ENCODE assay signal across 16 cellular contexts in the genomic region with DNA sequence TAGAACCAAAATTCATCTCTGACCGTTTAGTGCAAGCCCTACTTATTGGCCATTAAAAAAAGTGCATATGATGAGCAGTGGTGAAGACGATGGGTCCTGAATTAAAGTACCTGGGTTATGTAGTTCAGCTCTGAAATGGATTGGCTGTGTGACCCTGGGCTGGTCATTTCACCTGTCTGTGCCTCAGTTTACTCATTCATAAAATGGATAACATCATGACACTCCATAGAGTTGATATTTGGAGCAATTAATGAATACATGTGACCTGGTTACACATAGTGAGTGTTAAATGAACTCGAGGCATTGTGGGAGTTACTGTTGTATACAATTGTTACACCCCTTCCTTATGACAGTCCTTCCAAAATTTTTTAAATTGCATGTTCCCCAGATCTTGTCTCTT.
"Had no signal": no experiment of that assay in that cellular context is flagged by ENCODE, and none has a peak within 500 bp of the region (broad histone marks: within the 10 kb centered on the region; RNA-seq: fewer than 3 reads in every experiment).

No MANE protein-coding gene starts in this region.

- H3K9me3 Mint-ChIP-seq: activated B cell treated with CpG ODN at 0.5 μM for 24 hours; activated CD4-positive, alpha-beta T cell treated with anti-CD3 and anti-CD28 coated beads, Interleukin-2, amount 10 ng/mL, durations not matched to agents 7 days and 5 days; neural crest cell had no signal

- DNase-seq: activated B cell treated with CpG ODN at 0.5 μM for 24 hours; activated CD4-positive, alpha-beta T cell treated with anti-CD3 and anti-CD28 coated beads, Interleukin-2, amount 10 ng/mL, durations not matched to agents 7 days and 5 days; activated effector memory CD4-positive, alpha-beta T cell treated with Interleukin-2 at 50 U/mL for 16 hours; effector memory CD4-positive, alpha-beta T cell; hypothalamus; left colon; mucosa of descending colon; retina; SHP77 treated with DMSO at 0.1 percent for 48 hours; stimulated activated CD4-positive, alpha-beta T cell treated with anti-CD3 and anti-CD28 coated beads, Interleukin-4, amount 100 ng/mL, for 1 hour; stimulated activated CD8-positive, alpha-beta memory T cell treated with anti-CD3 and anti-CD28 coated beads, Interleukin-4, amount 100 ng/mL, for 48 hours; T-helper 2 cell; tibial artery had no signal

- H3K4me3 ChIP-seq: mucosa of descending colon, tibial artery had no signal

- H3K4me3 Mint-ChIP-seq: activated B cell treated with CpG ODN at 0.5 μM for 24 hours; activated CD4-positive, alpha-beta T cell treated with anti-CD3 and anti-CD28 coated beads, Interleukin-2, amount 10 ng/mL, durations not matched to agents 7 days and 5 days; neural crest cell had no signal

- H3K27me3 Mint-ChIP-seq: activated B cell treated with CpG ODN at 0.5 μM for 24 hours; activated CD4-positive, alpha-beta T cell treated with anti-CD3 and anti-CD28 coated beads, Interleukin-2, amount 10 ng/mL, durations not matched to agents 7 days and 5 days had no signal

- H3K27ac ChIP-seq: epithelial cell of prostate had no signal

- ATAC-seq: left colon, mucosa of descending colon had no signal

- H3K9me3 ChIP-seq: mucosa of descending colon, tibial artery had no signal

- H3K27ac Mint-ChIP-seq: activated CD4-positive, alpha-beta T cell treated with anti-CD3 and anti-CD28 coated beads, Interleukin-2, amount 10 ng/mL, durations not matched to agents 7 days and 5 days had no signal

- FAIRE-seq: TTC549 had no signal

- H3K27me3 ChIP-seq: tibial artery had no signal
